1 cellular context compared by ENCODE assay signal in the genomic region with DNA sequence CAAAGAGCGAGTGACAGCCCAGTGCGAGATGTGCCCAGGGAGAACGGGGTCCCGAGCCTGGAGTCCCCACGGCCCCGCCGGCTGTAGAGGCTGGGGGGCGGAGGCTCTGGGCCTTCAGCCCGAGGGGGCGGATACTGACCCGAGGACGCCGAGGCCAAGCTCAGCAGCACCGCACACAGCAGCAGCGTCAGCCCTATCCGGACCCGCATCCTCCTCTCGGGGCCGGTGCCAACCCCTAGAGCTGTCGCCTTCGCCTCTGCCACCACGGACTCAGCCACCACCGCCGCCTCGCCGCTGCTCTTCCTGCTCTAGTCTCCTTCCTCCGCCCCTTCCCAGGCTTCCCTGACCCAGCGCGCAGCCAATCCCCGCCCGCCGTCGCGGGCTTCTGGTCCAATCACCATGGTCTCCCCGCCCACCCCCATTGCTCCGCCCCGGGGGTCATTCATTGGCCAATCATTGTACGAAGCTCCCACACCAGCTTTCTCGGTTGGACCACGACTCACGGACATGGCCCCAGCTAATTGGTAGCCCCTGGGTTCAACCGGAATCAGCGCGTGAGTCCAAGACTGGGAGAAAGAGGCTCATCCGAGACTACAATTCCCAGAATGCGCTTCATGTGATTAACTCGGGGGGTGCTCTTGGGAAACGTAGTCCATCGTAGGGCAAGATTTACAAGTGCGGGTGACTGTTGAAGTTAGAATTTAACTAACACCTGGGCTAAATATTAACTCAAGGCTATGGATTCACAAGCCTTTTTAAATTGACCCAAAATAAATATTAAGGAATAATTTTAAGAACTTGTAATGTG.
TF ChIP-seq lines count a peak whose summit lies in the region.

A gene (minus strand): TSS at position 318 of the 808 bp plus-strand sequence. CDS start 109 bp downstream, at position 209.

TF ChIP-seq in HepG2, 621 proteins besides CTCF, POLR2A, EP300 and RAD21 (continued from another document and continues in another):
- TF ChIP-seq, protein P1, sequence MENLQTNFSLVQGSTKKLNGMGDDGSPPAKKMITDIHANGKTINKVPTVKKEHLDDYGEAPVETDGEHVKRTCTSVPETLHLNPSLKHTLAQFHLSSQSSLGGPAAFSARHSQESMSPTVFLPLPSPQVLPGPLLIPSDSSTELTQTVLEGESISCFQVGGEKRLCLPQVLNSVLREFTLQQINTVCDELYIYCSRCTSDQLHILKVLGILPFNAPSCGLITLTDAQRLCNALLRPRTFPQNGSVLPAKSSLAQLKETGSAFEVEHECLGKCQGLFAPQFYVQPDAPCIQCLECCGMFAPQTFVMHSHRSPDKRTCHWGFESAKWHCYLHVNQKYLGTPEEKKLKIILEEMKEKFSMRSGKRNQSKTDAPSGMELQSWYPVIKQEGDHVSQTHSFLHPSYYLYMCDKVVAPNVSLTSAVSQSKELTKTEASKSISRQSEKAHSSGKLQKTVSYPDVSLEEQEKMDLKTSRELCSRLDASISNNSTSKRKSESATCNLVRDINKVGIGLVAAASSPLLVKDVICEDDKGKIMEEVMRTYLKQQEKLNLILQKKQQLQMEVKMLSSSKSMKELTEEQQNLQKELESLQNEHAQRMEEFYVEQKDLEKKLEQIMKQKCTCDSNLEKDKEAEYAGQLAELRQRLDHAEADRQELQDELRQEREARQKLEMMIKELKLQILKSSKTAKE (CRISPR knock-in tag; IDR thresholded peaks at IDR 0.05; ENCODE audit: borderline replicate concordance): no peak
- peak; percentile 74; the same call in 1 of the 2 replicates for TF ChIP-seq KLF13 (CRISPR knock-in tag; IDR thresholded peaks at IDR 0.05)
- TF ChIP-seq, protein P2, sequence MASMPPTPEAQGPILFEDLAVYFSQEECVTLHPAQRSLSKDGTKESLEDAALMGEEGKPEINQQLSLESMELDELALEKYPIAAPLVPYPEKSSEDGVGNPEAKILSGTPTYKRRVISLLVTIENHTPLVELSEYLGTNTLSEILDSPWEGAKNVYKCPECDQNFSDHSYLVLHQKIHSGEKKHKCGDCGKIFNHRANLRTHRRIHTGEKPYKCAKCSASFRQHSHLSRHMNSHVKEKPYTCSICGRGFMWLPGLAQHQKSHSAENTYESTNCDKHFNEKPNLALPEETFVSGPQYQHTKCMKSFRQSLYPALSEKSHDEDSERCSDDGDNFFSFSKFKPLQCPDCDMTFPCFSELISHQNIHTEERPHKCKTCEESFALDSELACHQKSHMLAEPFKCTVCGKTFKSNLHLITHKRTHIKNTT (CRISPR knock-in tag; IDR thresholded peaks at IDR 0.05): no peak
- no peak for TF ChIP-seq SMC3 (IDR thresholded peaks at IDR 0.05; ENCODE audit: low read length)
- TF ChIP-seq, protein P3, sequence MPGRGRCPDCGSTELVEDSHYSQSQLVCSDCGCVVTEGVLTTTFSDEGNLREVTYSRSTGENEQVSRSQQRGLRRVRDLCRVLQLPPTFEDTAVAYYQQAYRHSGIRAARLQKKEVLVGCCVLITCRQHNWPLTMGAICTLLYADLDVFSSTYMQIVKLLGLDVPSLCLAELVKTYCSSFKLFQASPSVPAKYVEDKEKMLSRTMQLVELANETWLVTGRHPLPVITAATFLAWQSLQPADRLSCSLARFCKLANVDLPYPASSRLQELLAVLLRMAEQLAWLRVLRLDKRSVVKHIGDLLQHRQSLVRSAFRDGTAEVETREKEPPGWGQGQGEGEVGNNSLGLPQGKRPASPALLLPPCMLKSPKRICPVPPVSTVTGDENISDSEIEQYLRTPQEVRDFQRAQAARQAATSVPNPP (CRISPR knock-in tag; IDR thresholded peaks at IDR 0.05): no peak
- no peak for TF ChIP-seq HHEX (CRISPR knock-in tag; IDR thresholded peaks at IDR 0.05)
- TF ChIP-seq SRF (IDR thresholded peaks at IDR 0.05; ENCODE audit: low read depth, low read length): no peak
- peak; percentile 50 for TF ChIP-seq TBL1XR1 (IDR thresholded peaks at IDR 0.05; ENCODE audit: borderline replicate concordance, low read length, partially characterized antibody)
- no peak for TF ChIP-seq PTBP1 (IDR thresholded peaks at IDR 0.05; ENCODE audit: low read depth, low read length, poor library complexity, severe bottlenecking)
- TF ChIP-seq, protein P4, sequence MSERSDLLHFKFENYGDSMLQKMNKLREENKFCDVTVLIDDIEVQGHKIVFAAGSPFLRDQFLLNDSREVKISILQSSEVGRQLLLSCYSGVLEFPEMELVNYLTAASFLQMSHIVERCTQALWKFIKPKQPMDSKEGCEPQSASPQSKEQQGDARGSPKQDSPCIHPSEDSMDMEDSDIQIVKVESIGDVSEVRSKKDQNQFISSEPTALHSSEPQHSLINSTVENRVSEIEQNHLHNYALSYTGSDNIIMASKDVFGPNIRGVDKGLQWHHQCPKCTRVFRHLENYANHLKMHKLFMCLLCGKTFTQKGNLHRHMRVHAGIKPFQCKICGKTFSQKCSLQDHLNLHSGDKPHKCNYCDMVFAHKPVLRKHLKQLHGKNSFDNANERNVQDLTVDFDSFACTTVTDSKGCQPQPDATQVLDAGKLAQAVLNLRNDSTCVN (CRISPR knock-in tag; IDR thresholded peaks at IDR 0.05; ENCODE audit: borderline replicate concordance): no peak
- no peak for TF ChIP-seq HNF4G (IDR thresholded peaks at IDR 0.05; ENCODE audit: borderline replicate concordance, low read depth, low read length)
- no peak; the same call in 1 of the 2 replicates for TF ChIP-seq HNF4G (CRISPR knock-in tag; IDR thresholded peaks at IDR 0.05; ENCODE audit: borderline replicate concordance, low read depth)
- TF ChIP-seq NFE2L2 (IDR thresholded peaks at IDR 0.05; ENCODE audit: low read length): no peak
- no peak for TF ChIP-seq RORA (CRISPR knock-in tag; IDR thresholded peaks at IDR 0.05)
- TF ChIP-seq FOSL2 (CRISPR knock-in tag; IDR thresholded peaks at IDR 0.05): no peak; the same call in none of the 2 replicates
- no peak for TF ChIP-seq KDM6A (CRISPR knock-in tag; IDR thresholded peaks at IDR 0.05; ENCODE audit: low read depth)
- TF ChIP-seq, protein P5, sequence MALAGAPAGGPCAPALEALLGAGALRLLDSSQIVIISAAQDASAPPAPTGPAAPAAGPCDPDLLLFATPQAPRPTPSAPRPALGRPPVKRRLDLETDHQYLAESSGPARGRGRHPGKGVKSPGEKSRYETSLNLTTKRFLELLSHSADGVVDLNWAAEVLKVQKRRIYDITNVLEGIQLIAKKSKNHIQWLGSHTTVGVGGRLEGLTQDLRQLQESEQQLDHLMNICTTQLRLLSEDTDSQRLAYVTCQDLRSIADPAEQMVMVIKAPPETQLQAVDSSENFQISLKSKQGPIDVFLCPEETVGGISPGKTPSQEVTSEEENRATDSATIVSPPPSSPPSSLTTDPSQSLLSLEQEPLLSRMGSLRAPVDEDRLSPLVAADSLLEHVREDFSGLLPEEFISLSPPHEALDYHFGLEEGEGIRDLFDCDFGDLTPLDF (CRISPR knock-in tag; IDR thresholded peaks at IDR 0.05): no peak
- peak; percentile 56; the same call in 1 of the 2 replicates for TF ChIP-seq ZBTB38 (CRISPR knock-in tag; IDR thresholded peaks at IDR 0.05)
- TF ChIP-seq, protein P6, sequence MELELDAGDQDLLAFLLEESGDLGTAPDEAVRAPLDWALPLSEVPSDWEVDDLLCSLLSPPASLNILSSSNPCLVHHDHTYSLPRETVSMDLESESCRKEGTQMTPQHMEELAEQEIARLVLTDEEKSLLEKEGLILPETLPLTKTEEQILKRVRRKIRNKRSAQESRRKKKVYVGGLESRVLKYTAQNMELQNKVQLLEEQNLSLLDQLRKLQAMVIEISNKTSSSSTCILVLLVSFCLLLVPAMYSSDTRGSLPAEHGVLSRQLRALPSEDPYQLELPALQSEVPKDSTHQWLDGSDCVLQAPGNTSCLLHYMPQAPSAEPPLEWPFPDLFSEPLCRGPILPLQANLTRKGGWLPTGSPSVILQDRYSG (CRISPR knock-in tag; IDR thresholded peaks at IDR 0.05): no peak
- TF ChIP-seq, protein P7, sequence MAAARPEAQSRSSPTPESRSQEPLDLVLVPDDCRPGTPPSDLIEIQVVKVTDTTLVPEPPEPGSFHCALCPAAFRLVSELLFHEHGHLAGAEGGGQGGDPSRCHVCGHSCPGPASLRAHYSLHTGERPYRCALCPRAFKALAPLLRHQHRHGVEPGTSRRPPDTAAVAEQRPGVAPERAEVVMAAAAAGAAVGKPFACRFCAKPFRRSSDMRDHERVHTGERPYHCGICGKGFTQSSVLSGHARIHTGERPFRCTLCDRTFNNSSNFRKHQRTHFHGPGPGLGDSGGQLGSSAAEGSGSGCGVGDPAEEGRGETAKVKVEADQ (CRISPR knock-in tag; IDR thresholded peaks at IDR 0.05; ENCODE audit: borderline replicate concordance): 0 out of 2 replicates have a peak, but pooled peaks have one; percentile 58
- no peak for TF ChIP-seq ZBTB42 (CRISPR knock-in tag; IDR thresholded peaks at IDR 0.05)
- TF ChIP-seq ARHGAP35 (CRISPR knock-in tag; IDR thresholded peaks at IDR 0.05; ENCODE audit: borderline replicate concordance): no peak
- TF ChIP-seq ZNF460 (CRISPR knock-in tag; IDR thresholded peaks at IDR 0.05; ENCODE audit: borderline replicate concordance): no peak
- TF ChIP-seq CBX2 (IDR thresholded peaks at IDR 0.05; ENCODE audit: low read depth, low read length): no peak
- no peak for TF ChIP-seq CBX2 (CRISPR knock-in tag; IDR thresholded peaks at IDR 0.05; ENCODE audit: low read depth)
- peak; percentile 90 for TF ChIP-seq RBFOX2 (IDR thresholded peaks at IDR 0.05; ENCODE audit: low read depth, low read length)
- no peak for TF ChIP-seq RFXANK (CRISPR knock-in tag; IDR thresholded peaks at IDR 0.05)
- TF ChIP-seq TEAD3 (CRISPR knock-in tag; optimal IDR thresholded peaks at IDR 0.05; ENCODE audit: borderline replicate concordance): peak; percentile 10
- no peak for TF ChIP-seq ZNF260 (CRISPR knock-in tag; IDR thresholded peaks at IDR 0.05; ENCODE audit: borderline replicate concordance, low read depth)
- TF ChIP-seq, protein P8, sequence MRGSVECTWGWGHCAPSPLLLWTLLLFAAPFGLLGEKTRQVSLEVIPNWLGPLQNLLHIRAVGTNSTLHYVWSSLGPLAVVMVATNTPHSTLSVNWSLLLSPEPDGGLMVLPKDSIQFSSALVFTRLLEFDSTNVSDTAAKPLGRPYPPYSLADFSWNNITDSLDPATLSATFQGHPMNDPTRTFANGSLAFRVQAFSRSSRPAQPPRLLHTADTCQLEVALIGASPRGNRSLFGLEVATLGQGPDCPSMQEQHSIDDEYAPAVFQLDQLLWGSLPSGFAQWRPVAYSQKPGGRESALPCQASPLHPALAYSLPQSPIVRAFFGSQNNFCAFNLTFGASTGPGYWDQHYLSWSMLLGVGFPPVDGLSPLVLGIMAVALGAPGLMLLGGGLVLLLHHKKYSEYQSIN (CRISPR knock-in tag; IDR thresholded peaks at IDR 0.05; ENCODE audit: borderline replicate concordance): no peak
- no peak for TF ChIP-seq BORCS8-MEF2B (CRISPR knock-in tag; IDR thresholded peaks at IDR 0.05)
- TF ChIP-seq TGIF2 (CRISPR knock-in tag; IDR thresholded peaks at IDR 0.05): no peak
- TF ChIP-seq MIER3 (CRISPR knock-in tag; IDR thresholded peaks at IDR 0.05; ENCODE audit: borderline replicate concordance): peak; percentile 55; the same call in 1 of the 2 replicates
- TF ChIP-seq, protein P9, sequence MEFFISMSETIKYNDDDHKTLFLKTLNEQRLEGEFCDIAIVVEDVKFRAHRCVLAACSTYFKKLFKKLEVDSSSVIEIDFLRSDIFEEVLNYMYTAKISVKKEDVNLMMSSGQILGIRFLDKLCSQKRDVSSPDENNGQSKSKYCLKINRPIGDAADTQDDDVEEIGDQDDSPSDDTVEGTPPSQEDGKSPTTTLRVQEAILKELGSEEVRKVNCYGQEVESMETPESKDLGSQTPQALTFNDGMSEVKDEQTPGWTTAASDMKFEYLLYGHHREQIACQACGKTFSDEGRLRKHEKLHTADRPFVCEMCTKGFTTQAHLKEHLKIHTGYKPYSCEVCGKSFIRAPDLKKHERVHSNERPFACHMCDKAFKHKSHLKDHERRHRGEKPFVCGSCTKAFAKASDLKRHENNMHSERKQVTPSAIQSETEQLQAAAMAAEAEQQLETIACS (CRISPR knock-in tag; IDR thresholded peaks at IDR 0.05): no peak
- no peak for TF ChIP-seq HNRNPK (IDR thresholded peaks at IDR 0.05; ENCODE audit: low read depth, low read length, poor library complexity, severe bottlenecking)
- TF ChIP-seq ZBTB7A (CRISPR knock-in tag; IDR thresholded peaks at IDR 0.05): no peak
- no peak for TF ChIP-seq GTF3A (CRISPR knock-in tag; conservative IDR thresholded peaks at IDR 0.05)
- TF ChIP-seq SSRP1 (CRISPR knock-in tag; IDR thresholded peaks at IDR 0.05): no peak
- TF ChIP-seq, protein P10, sequence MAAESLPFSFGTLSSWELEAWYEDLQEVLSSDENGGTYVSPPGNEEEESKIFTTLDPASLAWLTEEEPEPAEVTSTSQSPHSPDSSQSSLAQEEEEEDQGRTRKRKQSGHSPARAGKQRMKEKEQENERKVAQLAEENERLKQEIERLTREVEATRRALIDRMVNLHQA (CRISPR knock-in tag; IDR thresholded peaks at IDR 0.05): no peak
- no peak for TF ChIP-seq PAF1 (CRISPR knock-in tag; IDR thresholded peaks at IDR 0.05)
- TF ChIP-seq, protein P11, sequence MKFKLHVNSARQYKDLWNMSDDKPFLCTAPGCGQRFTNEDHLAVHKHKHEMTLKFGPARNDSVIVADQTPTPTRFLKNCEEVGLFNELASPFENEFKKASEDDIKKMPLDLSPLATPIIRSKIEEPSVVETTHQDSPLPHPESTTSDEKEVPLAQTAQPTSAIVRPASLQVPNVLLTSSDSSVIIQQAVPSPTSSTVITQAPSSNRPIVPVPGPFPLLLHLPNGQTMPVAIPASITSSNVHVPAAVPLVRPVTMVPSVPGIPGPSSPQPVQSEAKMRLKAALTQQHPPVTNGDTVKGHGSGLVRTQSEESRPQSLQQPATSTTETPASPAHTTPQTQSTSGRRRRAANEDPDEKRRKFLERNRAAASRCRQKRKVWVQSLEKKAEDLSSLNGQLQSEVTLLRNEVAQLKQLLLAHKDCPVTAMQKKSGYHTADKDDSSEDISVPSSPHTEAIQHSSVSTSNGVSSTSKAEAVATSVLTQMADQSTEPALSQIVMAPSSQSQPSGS (CRISPR knock-in tag; IDR thresholded peaks at IDR 0.05): no peak
- no peak for TF ChIP-seq RAD51 (IDR thresholded peaks at IDR 0.05; ENCODE audit: borderline replicate concordance)
- TF ChIP-seq, protein P12, sequence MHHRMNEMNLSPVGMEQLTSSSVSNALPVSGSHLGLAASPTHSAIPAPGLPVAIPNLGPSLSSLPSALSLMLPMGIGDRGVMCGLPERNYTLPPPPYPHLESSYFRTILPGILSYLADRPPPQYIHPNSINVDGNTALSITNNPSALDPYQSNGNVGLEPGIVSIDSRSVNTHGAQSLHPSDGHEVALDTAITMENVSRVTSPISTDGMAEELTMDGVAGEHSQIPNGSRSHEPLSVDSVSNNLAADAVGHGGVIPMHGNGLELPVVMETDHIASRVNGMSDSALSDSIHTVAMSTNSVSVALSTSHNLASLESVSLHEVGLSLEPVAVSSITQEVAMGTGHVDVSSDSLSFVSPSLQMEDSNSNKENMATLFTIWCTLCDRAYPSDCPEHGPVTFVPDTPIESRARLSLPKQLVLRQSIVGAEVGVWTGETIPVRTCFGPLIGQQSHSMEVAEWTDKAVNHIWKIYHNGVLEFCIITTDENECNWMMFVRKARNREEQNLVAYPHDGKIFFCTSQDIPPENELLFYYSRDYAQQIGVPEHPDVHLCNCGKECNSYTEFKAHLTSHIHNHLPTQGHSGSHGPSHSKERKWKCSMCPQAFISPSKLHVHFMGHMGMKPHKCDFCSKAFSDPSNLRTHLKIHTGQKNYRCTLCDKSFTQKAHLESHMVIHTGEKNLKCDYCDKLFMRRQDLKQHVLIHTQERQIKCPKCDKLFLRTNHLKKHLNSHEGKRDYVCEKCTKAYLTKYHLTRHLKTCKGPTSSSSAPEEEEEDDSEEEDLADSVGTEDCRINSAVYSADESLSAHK (CRISPR knock-in tag; IDR thresholded peaks at IDR 0.05; ENCODE audit: borderline replicate concordance): no peak
